Comparison of ENCODE assay signal across 26 cellular contexts in genomic region chr10:114573330-114574045, GRCh38.
DNase-seq lines count a peak whose midpoint lies in the region; ATAC-seq, FAIRE-seq and TF ChIP-seq lines count a peak whose summit lies in the region.
"Had no signal": no experiment of that assay in that cellular context is flagged by ENCODE, and none has a peak within 500 bp of the region (broad histone marks: within the 10 kb centered on the region; RNA-seq: fewer than 3 reads in every experiment).

No MANE protein-coding gene starts in this region.

- H3K9ac ChIP-seq in astrocyte (ENCODE audit: low read length), result no peak overlapping the region
- H3K9ac ChIP-seq: KMS-11, SK-N-SH had no signal

- H3K4me3 ChIP-seq in left ventricle myocardium inferior (peak overlapping the region; percentile 28), right cardiac atrium (ENCODE audit: low read length) (no peak overlapping the region), astrocyte (ENCODE audit: insufficient read depth, low read depth, low read length) (no peak overlapping the region), left lung (no peak overlapping the region)

- FAIRE-seq in astrocyte (lab: Jason Lieb, UNC), result no peak
- FAIRE-seq: A204.1, G401.6, GM18507, GM19239, H1 had no signal

- no peaks in the 10 kb centered on the region for H3K9me3 ChIP-seq in left ventricle myocardium inferior (replicated peaks)
- no peaks in the 10 kb centered on the region for H3K9me3 ChIP-seq in right cardiac atrium (ENCODE audit: control insufficient read depth, low read length)
- no peaks in the 10 kb centered on the region for H3K9me3 ChIP-seq in astrocyte (ENCODE audit: insufficient read depth, low read depth, low read length)
- H3K9me3 ChIP-seq in left lung, result no peaks in the 10 kb centered on the region
- H3K9me3 ChIP-seq: SK-N-SH had no signal

- no peaks in the 10 kb centered on the region for H3K27me3 Mint-ChIP-seq in astrocyte (ENCODE audit: low read depth, unreplicated experiment)

- ATAC-seq in right cardiac atrium, result no peak
- peak; percentile 57 for ATAC-seq in left lung
- ATAC-seq in GM19463 (IDR thresholded peaks at IDR 0.05; ENCODE audit: unreplicated experiment), result no peak

- peaks cover 20% of the 10 kb centered on the region for H3K36me3 Mint-ChIP-seq in astrocyte (ENCODE audit: low read depth, unreplicated experiment)

- H3K27me3 ChIP-seq in left ventricle myocardium inferior (ENCODE audit: low read depth), result no peaks in the 10 kb centered on the region
- H3K27me3 ChIP-seq in right cardiac atrium (ENCODE audit: control insufficient read depth, insufficient read depth), result no peaks in the 10 kb centered on the region
- no peaks in the 10 kb centered on the region for H3K27me3 ChIP-seq in astrocyte (ENCODE audit: insufficient read depth, low read length)
- H3K27me3 ChIP-seq in left lung, result no peaks in the 10 kb centered on the region

- peak overlapping the region; percentile 49 for H3K27ac Mint-ChIP-seq in astrocyte (ENCODE audit: unreplicated experiment)

- H3K36me3 ChIP-seq in left ventricle myocardium inferior (peaks cover 58% of the 10 kb centered on the region), astrocyte (ENCODE audit: insufficient read depth, low read length) (no peaks in the 10 kb centered on the region), left lung (no peaks in the 10 kb centered on the region)

- DNase-seq in left ventricle myocardium inferior (no peak), right cardiac atrium (no peak), astrocyte (ENCODE audit: low read depth) (no peak), left lung (no peak), T-helper 1 cell (no peak), NCI-H1092 (lab: John Stamatoyannopoulos, UW) (no peak)
- DNase-seq: Calu3; CD8-positive, alpha-beta memory T cell; DMS153; IMR-90; NCI-H1105; NCI-H146; NCI-H2029; NCI-H226; NCI-H510A treated with DMSO at 0.1 percent for 48 hours; NCI-H748 treated with DMSO at 0.1 percent for 48 hours; SHP77; SK-N-SH had no signal

- intact Hi-C loops in left ventricle myocardium inferior (cut with micrococcal nuclease), result no loop called here
- intact Hi-C loops in right cardiac atrium (cut with DNase I), result no loop called here
- intact Hi-C loops in left lung (cut with DNase I), result no loop called here

- H3K4me2 ChIP-seq in astrocyte (ENCODE audit: low read length), result no peak overlapping the region
- H3K4me2 ChIP-seq: KMS-11, SK-N-SH had no signal

- H3K4me1 ChIP-seq in left ventricle myocardium inferior, result peaks cover 86% of the 10 kb centered on the region
- peaks cover 17% of the 10 kb centered on the region for H3K4me1 ChIP-seq in right cardiac atrium (ENCODE audit: control insufficient read depth, insufficient read depth, low read length)
- peaks cover 9% of the 10 kb centered on the region for H3K4me1 ChIP-seq in astrocyte (ENCODE audit: insufficient read depth, low read length)
- H3K4me1 ChIP-seq in left lung, result peaks cover 0 to 10% of the 10 kb centered on the region in 2 donors

- 66% methylated on average over 6 of the region's 6 CpGs for WGBS in right cardiac atrium

- H3K4me1 Mint-ChIP-seq in astrocyte (ENCODE audit: low read depth, unreplicated experiment), result peaks cover 31% of the 10 kb centered on the region
- H3K4me1 Mint-ChIP-seq: CD8-positive, alpha-beta memory T cell had no signal

- H3K79me2 ChIP-seq in astrocyte (ENCODE audit: insufficient read depth, low read length), result no peaks in the 10 kb centered on the region

- H3K9me3 Mint-ChIP-seq in astrocyte (ENCODE audit: unreplicated experiment), result no peaks in the 10 kb centered on the region
- H3K9me3 Mint-ChIP-seq: CD8-positive, alpha-beta memory T cell had no signal

- H3K4me3 Mint-ChIP-seq in astrocyte (ENCODE audit: unreplicated experiment), result no peak overlapping the region
- H3K4me3 Mint-ChIP-seq: CD8-positive, alpha-beta memory T cell had no signal

- H3K27ac ChIP-seq in left ventricle myocardium inferior (replicated peaks), result peak overlapping the region; percentile 67
- no peak overlapping the region for H3K27ac ChIP-seq in right cardiac atrium (ENCODE audit: low read length)
- H3K27ac ChIP-seq in astrocyte (ENCODE audit: low read depth, low read length), result no peak overlapping the region
- H3K27ac ChIP-seq in left lung, result no peak overlapping the region
- H3K27ac ChIP-seq: C4-2B, KMS-11 had no signal

- H2AFZ ChIP-seq in astrocyte (ENCODE audit: low read depth, low read length), result no peak overlapping the region

- H4K20me1 ChIP-seq in astrocyte (ENCODE audit: insufficient read depth, low read length), result no peaks in the 10 kb centered on the region

- TF ChIP-seq CTCF in left ventricle myocardium inferior (IDR thresholded peaks at IDR 0.05; ENCODE audit: borderline replicate concordance) (no peak), astrocyte (IDR thresholded peaks at IDR 0.05; ENCODE audit: insufficient read depth, low read depth, low read length) (no peak), left lung (IDR thresholded peaks at IDR 0.05) (no peak)
